ENCODE assay signal across 14 cellular contexts in the genomic region with DNA sequence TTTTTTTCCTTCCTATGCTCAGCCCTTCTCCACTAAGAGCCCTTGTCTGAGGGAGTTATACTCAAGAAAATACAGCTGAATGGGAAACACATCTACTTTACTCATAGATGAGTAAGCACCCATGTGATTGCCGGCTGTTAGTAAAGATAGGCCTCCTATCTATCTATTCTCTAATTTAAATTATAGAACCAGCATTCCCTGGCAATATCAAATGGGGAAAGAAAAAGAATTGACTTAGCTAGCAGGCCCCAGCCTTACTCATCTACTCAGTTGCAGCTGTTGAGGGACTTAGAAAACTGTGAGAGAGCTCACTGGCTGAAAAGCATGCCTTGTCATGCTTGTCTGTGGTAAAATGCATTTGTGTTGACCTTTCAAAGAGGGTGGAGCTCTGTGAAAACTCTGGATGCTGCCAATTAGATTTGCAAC. TPM values are rescaled to one million over a fixed set of nuclear protein-coding genes. Genes with fewer than 3 reads are reported as not detected.
DNase-seq lines count a peak whose midpoint lies in the region; ATAC-seq and TF ChIP-seq lines count a peak whose summit lies in the region.
"Had no signal": no experiment of that assay in that cellular context is flagged by ENCODE, and none has a peak within 500 bp of the region (broad histone marks: within the 10 kb centered on the region; RNA-seq: fewer than 3 reads in every experiment).

No MANE protein-coding gene starts in this region.

- H3K27ac Mint-ChIP-seq in memory B cell = peak overlapping the region; percentile 47
- H3K27ac Mint-ChIP-seq: T-helper 2 cell treated with Interferon-gamma antibody and Interleukin-4, amounts not matched to agents 5 μg/mL and 100 μg/mL, for 36 hours had no signal

- H3K36me3 ChIP-seq in esophagus muscularis mucosa = peaks cover 13 to 67% (median 44%) of the 10 kb centered on the region in 4 donors

- no peaks in the 10 kb centered on the region for H3K9me3 ChIP-seq in esophagus muscularis mucosa

- WGBS in esophagus muscularis mucosa = 88% methylated on average over 1 of the region's 1 CpG

- H3K27me3 Mint-ChIP-seq in memory B cell = no peaks in the 10 kb centered on the region

- TF ChIP-seq EP300 in esophagus muscularis mucosa (IDR thresholded peaks at IDR 0.05) = no peak

- peaks cover 0 to 3% (median 0%) of the 10 kb centered on the region in 4 donors for H3K4me1 ChIP-seq in esophagus muscularis mucosa

- no peak overlapping the region for H3K27ac ChIP-seq in esophagus muscularis mucosa (replicated peaks in 1 of 4)

- no peaks in the 10 kb centered on the region for H3K27me3 ChIP-seq in esophagus muscularis mucosa

- no peak for TF ChIP-seq POLR2A in esophagus muscularis mucosa (IDR thresholded peaks at IDR 0.05; ENCODE audit: low read depth)

- intact Hi-C loops in esophagus muscularis mucosa (cut with DNase I) = no loop called here

- peaks cover 32% of the 10 kb centered on the region for H3K36me3 Mint-ChIP-seq in memory B cell

- H3K9me3 Mint-ChIP-seq in memory B cell = no peaks in the 10 kb centered on the region
- H3K9me3 Mint-ChIP-seq: nephron; T-helper 2 cell treated with Interferon-gamma antibody and Interleukin-4, amounts not matched to agents 5 μg/mL and 100 μg/mL, for 36 hours had no signal

- peak; percentile 77 for DNase-seq in AG10803 (ENCODE audit: low read depth)
- DNase-seq in NCI-H460 (ENCODE audit: extremely low read depth, low read depth) = peak; percentile 63
- peak; percentile 74 for DNase-seq in choroid plexus epithelial cell (ENCODE audit: low read depth)
- no peak for DNase-seq in memory B cell (ENCODE audit: low spot score in 2 of 2)
- no peak for DNase-seq in esophagus muscularis mucosa (ENCODE audit: extremely low spot score)
- DNase-seq in HK-2 (ENCODE audit: unreplicated experiment) = no peak
- DNase-seq in NCI-H510A (lab: John Stamatoyannopoulos, UW) = no peak
- DNase-seq: activated CD8-positive, alpha-beta memory T cell treated with anti-CD3 and anti-CD28 coated beads, Interleukin-2, amount 50 U/mL, for 4 hours; caudate nucleus; NCI-H82; stimulated activated naive CD8-positive, alpha-beta T cell treated with anti-CD3 and anti-CD28 coated beads, Interleukin-15, Interleukin-2, amounts not matched to agents 100 U/mL and 50 U/mL, for 24 hours had no signal

- no peak for TF ChIP-seq CTCF in AG10803 (conservative IDR thresholded peaks at IDR 0.05; ENCODE audit: low read length)
- TF ChIP-seq CTCF in choroid plexus epithelial cell (conservative IDR thresholded peaks at IDR 0.05; ENCODE audit: low read depth, low read length) = no peak
- no peak for TF ChIP-seq CTCF in esophagus muscularis mucosa (IDR thresholded peaks at IDR 0.05)

- H3K4me3 ChIP-seq in AG10803 (ENCODE audit: low read length) = no peak overlapping the region
- no peak overlapping the region for H3K4me3 ChIP-seq in choroid plexus epithelial cell (ENCODE audit: low read depth, low read length)
- H3K4me3 ChIP-seq in esophagus muscularis mucosa = no peak overlapping the region

- H3K4me3 Mint-ChIP-seq in memory B cell = no peak overlapping the region
- H3K4me3 Mint-ChIP-seq: nephron; T-helper 2 cell treated with Interferon-gamma antibody and Interleukin-4, amounts not matched to agents 5 μg/mL and 100 μg/mL, for 36 hours had no signal

- H3K4me1 Mint-ChIP-seq in memory B cell = no peaks in the 10 kb centered on the region

- ATAC-seq in memory B cell (ENCODE audit: low read depth) (no peak), HG02763 (IDR thresholded peaks at IDR 0.05; ENCODE audit: unreplicated experiment) (no peak)
- ATAC-seq: stimulated activated naive CD8-positive, alpha-beta T cell treated with anti-CD3 and anti-CD28 coated beads, Interleukin-15, Interleukin-2, amounts not matched to agents 100 U/mL and 50 U/mL, for 24 hours had no signal

RNA-seq across cellular contexts. Expression of a gene that starts 48.2 kb away (rescaled TPM):
- total RNA-seq in NCI-H460 (2014; rRNA removed; shearing (Covaris generic)) = 40.1 and 46.1 TPM in 2 replicates
- polyA plus RNA-seq in NCI-H460 (2014; cell fraction: nucleus; rRNA removed) = 8.7 and 18.9 TPM in 2 replicates
- total RNA-seq in esophagus muscularis mucosa = 10 to 100 TPM; 67.8 to 99.5 (median 85.1) TPM

Comparison
In these comparisons a context has a peak if more than half of its experiments do, and no peak if none do; other contexts are left out.
1. DNase-seq: peak in AG10803 (single experiment), NCI-H460 (single experiment) and choroid plexus epithelial cell (single experiment); none in memory B cell (0 of 2), esophagus muscularis mucosa (single experiment), HK-2 (single experiment) and NCI-H510A (single experiment).